In genomic region chr15:52261498-52262242, GRCh38 we compare ENCODE assay signal across 8 cellular contexts.
DNase-seq lines count a peak whose midpoint lies in the region; ATAC-seq lines count a peak whose summit lies in the region.

No MANE protein-coding gene starts in this region.

- ATAC-seq in GM19395 (IDR thresholded peaks at IDR 0.05; ENCODE audit: unreplicated experiment) (peak; percentile 99), HG03439 (IDR thresholded peaks at IDR 0.05; ENCODE audit: unreplicated experiment) (peak; percentile 97)

- peak; percentile 74 for DNase-seq in COLO829 (ENCODE audit: low spot score)
- peak; percentile 3 for DNase-seq in T-helper 9 cell
- DNase-seq in central memory CD4-positive, alpha-beta T cell: peak; percentile 34
- peak; percentile 71 for DNase-seq in kidney glomerular epithelial cell (lab: John Stamatoyannopoulos, UW)
- DNase-seq in stimulated activated CD4-positive, alpha-beta T cell treated with anti-CD3 and anti-CD28 coated beads, Interleukin-4, amount 100 ng/mL, for 24 hours: peak; percentile 62
- DNase-seq in NCI-H2171 (lab: John Stamatoyannopoulos, UW): no peak
